ENCODE assay signal across 12 cellular contexts in genomic region chrX:20421697-20422096, GRCh38.
A peak's percentile ranks its signal among the peaks of the same experiment; 100 is the strongest.
DNase-seq lines count a peak whose midpoint lies in the region; ATAC-seq and TF ChIP-seq lines count a peak whose summit lies in the region.
"Had no signal": no experiment of that assay in that cellular context is flagged by ENCODE, and none has a peak within 500 bp of the region (broad histone marks: within the 10 kb centered on the region; RNA-seq: fewer than 3 reads in every experiment).

No MANE protein-coding gene starts in this region.

- H3K4me3 ChIP-seq in CD8-positive, alpha-beta T cell (ENCODE audit: low read depth, low read length), result no peak overlapping the region
- no peak overlapping the region for H3K4me3 ChIP-seq in H7 (ENCODE audit: insufficient read depth, low read depth, low read length)
- H3K4me3 ChIP-seq: A549 had no signal

- H3K23ac ChIP-seq in H9 (ENCODE audit: insufficient read length, low read depth, low read length), result no peak overlapping the region

- no peak overlapping the region for H2AK5ac ChIP-seq in H9 (ENCODE audit: insufficient read length, low read length)

- H3K36me3 Mint-ChIP-seq in CD8-positive, alpha-beta T cell, result no peaks in the 10 kb centered on the region
- H3K36me3 Mint-ChIP-seq in mesothelial cell of epicardium, result no peaks in the 10 kb centered on the region
- H3K36me3 Mint-ChIP-seq in H9 (ENCODE audit: insufficient read depth in 1 of 3, low read depth in 3 of 3), result peaks cover 0 to 5% (median 0%) of the 10 kb centered on the region in 3 experiments; a peak in 2 of 7 replicates
- H3K36me3 Mint-ChIP-seq: CD14-positive monocyte had no signal

- ATAC-seq in CD8-positive, alpha-beta T cell, result no peak
- peak; percentile 60 for ATAC-seq in omental fat pad (ENCODE audit: low FRiP score)
- ATAC-seq: A549 had no signal

- H3K27me3 ChIP-seq in CD8-positive, alpha-beta T cell (ENCODE audit: insufficient read depth, low read length), result no peaks in the 10 kb centered on the region
- H3K27me3 ChIP-seq in H7 (ENCODE audit: control insufficient read depth, insufficient read depth, low read length) (no peaks in the 10 kb centered on the region), H9 (ENCODE audit: insufficient read depth, low read length) (no peaks in the 10 kb centered on the region)

- H4K8ac ChIP-seq in H9 (replicated peaks; ENCODE audit: insufficient read length, low read depth, low read length), result no peak overlapping the region

- peaks cover 38% of the 10 kb centered on the region for H3K4me1 ChIP-seq in CD8-positive, alpha-beta T cell (ENCODE audit: insufficient read depth, low read length)
- no peaks in the 10 kb centered on the region for H3K4me1 ChIP-seq in H9 (ENCODE audit: insufficient read depth, low read length)
- H3K4me1 ChIP-seq: A549 had no signal

- H3K18ac ChIP-seq in H9 (ENCODE audit: insufficient read length, low read depth, low read length), result no peak overlapping the region

- POLR2A ChIA-PET in CD8-positive, alpha-beta T cell (lab: Charles Lee), result no interaction called here

- no peak overlapping the region for H2BK20ac ChIP-seq in H9 (ENCODE audit: low read depth, low read length, poor library complexity, severe bottlenecking)

- no peak overlapping the region for H3K27ac ChIP-seq in CD8-positive, alpha-beta T cell (ENCODE audit: low read depth, low read length)
- no peak overlapping the region for H3K27ac ChIP-seq in H9 (ENCODE audit: insufficient read length, low read depth, low read length)
- H3K27ac ChIP-seq: A549, HL-60 had no signal

- no peak for TF ChIP-seq CTCF in CD8-positive, alpha-beta T cell (IDR thresholded peaks at IDR 0.05)
- TF ChIP-seq CTCF in mesothelial cell of epicardium (IDR thresholded peaks at IDR 0.05; ENCODE audit: unreplicated experiment) (no peak), omental fat pad (IDR thresholded peaks at IDR 0.05) (no peak), H9 (conservative IDR thresholded peaks at IDR 0.05) (no peak)

- peaks cover 44% of the 10 kb centered on the region for H3K4me1 Mint-ChIP-seq in CD8-positive, alpha-beta T cell (ENCODE audit: low read depth)
- H3K4me1 Mint-ChIP-seq in mesothelial cell of epicardium (peaks cover 13% of the 10 kb centered on the region), H9 (no peaks in the 10 kb centered on the region)

- H3K4ac ChIP-seq in H9 (ENCODE audit: low read depth, low read length), result no peak overlapping the region

- H2BK120ac ChIP-seq in H9 (ENCODE audit: low read depth, low read length, poor library complexity, severe bottlenecking), result no peak overlapping the region

- no peak overlapping the region for H2BK15ac ChIP-seq in H9 (ENCODE audit: low read depth, low read length)

- no peaks in the 10 kb centered on the region for H3K9me3 ChIP-seq in CD8-positive, alpha-beta T cell (ENCODE audit: low read length)
- peaks cover 21% of the 10 kb centered on the region for H3K9me3 ChIP-seq in H9 (ENCODE audit: control insufficient read depth, low read depth, low read length)
- H3K9me3 ChIP-seq: A549 had no signal

- H3K27ac Mint-ChIP-seq in CD8-positive, alpha-beta T cell, result peak overlapping the region; percentile 60
- H3K27ac Mint-ChIP-seq in mesothelial cell of epicardium (peak overlapping the region; percentile 75), H9 (no peak overlapping the region)
- H3K27ac Mint-ChIP-seq: CD14-positive monocyte had no signal

- H3K4me3 Mint-ChIP-seq in CD8-positive, alpha-beta T cell, result no peak overlapping the region
- H3K4me3 Mint-ChIP-seq in mesothelial cell of epicardium, result no peak overlapping the region
- H3K4me3 Mint-ChIP-seq in H9, result no peak overlapping the region
- H3K4me3 Mint-ChIP-seq: CD14-positive monocyte had no signal

- no peak overlapping the region for H3T11ph ChIP-seq in H9 (ENCODE audit: low read length)

- no peak overlapping the region for H3K14ac ChIP-seq in H9 (ENCODE audit: insufficient read depth, low read length)

- H2BK12ac ChIP-seq in H9 (ENCODE audit: insufficient read length, low read depth, low read length), result no peak overlapping the region

- no peak overlapping the region for H3K56ac ChIP-seq in H9 (ENCODE audit: insufficient read length, low read depth, low read length)

- no peaks in the 10 kb centered on the region for H3K27me3 Mint-ChIP-seq in CD8-positive, alpha-beta T cell (ENCODE audit: low read depth)
- H3K27me3 Mint-ChIP-seq in mesothelial cell of epicardium (ENCODE audit: low read depth), result no peaks in the 10 kb centered on the region
- H3K27me3 Mint-ChIP-seq in H9 (ENCODE audit: low read depth), result no peaks in the 10 kb centered on the region; the same call in 1 of the 2 replicates

- H3K9me3 Mint-ChIP-seq in CD8-positive, alpha-beta T cell, result no peaks in the 10 kb centered on the region
- H3K9me3 Mint-ChIP-seq in mesothelial cell of epicardium (peaks cover 29% of the 10 kb centered on the region), H9 (peaks cover 56 to 62% of the 10 kb centered on the region in 2 experiments)

- no peaks in the 10 kb centered on the region for H3K23me2 ChIP-seq in H9 (ENCODE audit: insufficient read length, low read depth, low read length, poor library complexity, severe bottlenecking)

- CTCF ChIA-PET in CD8-positive, alpha-beta T cell (lab: Charles Lee), result no interaction called here

- H3K36me3 ChIP-seq in CD8-positive, alpha-beta T cell (ENCODE audit: insufficient read depth, low read length), result no peaks in the 10 kb centered on the region
- H3K36me3 ChIP-seq in H7 (replicated peaks; ENCODE audit: control insufficient read depth, insufficient read depth, low read length), result no peaks in the 10 kb centered on the region

- H3K4me2 ChIP-seq in H9 (ENCODE audit: insufficient read depth, insufficient read length, low read length), result no peak overlapping the region
- H3K4me2 ChIP-seq: A549 had no signal

- no peak for DNase-seq in CD8-positive, alpha-beta T cell
- DNase-seq in NCI-H524 treated with DMSO at 0.1 percent for 48 hours (lab: John Stamatoyannopoulos, UW) (peak; percentile 32), mesothelial cell of epicardium (ENCODE audit: low spot score in 2 of 2, unreplicated experiment in 2 of 2) (no peak), omental fat pad (ENCODE audit: low spot score) (no peak), H7 (no peak), MV-4-11 (lab: John Stamatoyannopoulos, UW) (no peak), H9 (no peak)
- DNase-seq: DMS53, GF-D8 had no signal

- H3K9ac ChIP-seq in H9 (ENCODE audit: extremely low read depth, insufficient read length, low read length), result no peak overlapping the region

- no peaks in the 10 kb centered on the region for H3K79me1 ChIP-seq in H9 (ENCODE audit: insufficient read depth, low read depth, low read length, poor library complexity, severe bottlenecking)

- no peak overlapping the region for H2BK5ac ChIP-seq in H9 (ENCODE audit: insufficient read length, low read length)

- H4K5ac ChIP-seq in H9 (ENCODE audit: insufficient read length, low read depth, low read length), result no peak overlapping the region

- no peak overlapping the region for H2AFZ ChIP-seq in H9 (ENCODE audit: low read length)

- H4K91ac ChIP-seq in H9 (ENCODE audit: insufficient read length, low read depth, low read length), result no peak overlapping the region

- no peaks in the 10 kb centered on the region for H3K79me2 ChIP-seq in H9 (ENCODE audit: insufficient read depth, low read length)

- no CpG with 5 or more reads among the region's 2 CpGs for WGBS in H9 (ENCODE audit: extremely low coverage, insufficient read length, low lambda C conversion rate)

- intact Hi-C loops in CD8-positive, alpha-beta T cell (cut with DNase I, micrococcal nuclease), result no loop called here

- H4K20me1 ChIP-seq in H9 (ENCODE audit: control insufficient read depth, insufficient read depth, insufficient read length), result no peaks in the 10 kb centered on the region

Comparison
In these comparisons a context has a peak if more than half of its experiments do, and no peak if none do; other contexts are left out.
1. H3K27ac Mint-ChIP-seq: peak in CD8-positive, alpha-beta T cell (single experiment) and mesothelial cell of epicardium (single experiment); none in H9 (0 of 3).